ENCODE assay signal across 1 cellular context in genomic region chr13:21458816-21459701, GRCh38.
TF ChIP-seq lines count a peak whose summit lies in the region.

TSS of gene ZDHHC20 (minus strand) at chr13:21459303. CDS start at chr13:21459171, 132 bp downstream.

TF ChIP-seq in H1, 55 proteins besides CTCF, POLR2A, EP300 and RAD21:
- TF ChIP-seq SP2 (IDR thresholded peaks at IDR 0.05; ENCODE audit: low read length) (no peak), KDM5A (IDR thresholded peaks at IDR 0.05; ENCODE audit: low read length) (no peak), USF2 (IDR thresholded peaks at IDR 0.05; ENCODE audit: low read length) (no peak), BRCA1 (IDR thresholded peaks at IDR 0.05; ENCODE audit: low read depth, low read length) (no peak), HDAC6 (IDR thresholded peaks at IDR 0.05; ENCODE audit: low read depth, low read length) (no peak), JUND (IDR thresholded peaks at IDR 0.05; ENCODE audit: low read length) (no peak), TEAD4 (IDR thresholded peaks at IDR 0.05; ENCODE audit: low read depth, low read length) (no peak), FOSL1 (IDR thresholded peaks at IDR 0.05; ENCODE audit: insufficient read depth, low read depth, low read length) (no peak), KDM4A (IDR thresholded peaks at IDR 0.05; ENCODE audit: low read depth, low read length, severe bottlenecking) (peak; percentile 72), SP4 (IDR thresholded peaks at IDR 0.05; ENCODE audit: low read length) (no peak), POU5F1 (IDR thresholded peaks at IDR 0.05; ENCODE audit: low read depth, low read length) (no peak), SAP30 (IDR thresholded peaks at IDR 0.05; ENCODE audit: insufficient read depth, insufficient replicate concordance, low read length) (no peak), EGR1 (IDR thresholded peaks at IDR 0.05; ENCODE audit: borderline replicate concordance, low read depth, low read length) (0 out of 2 replicates have a peak, but pooled peaks have one; percentile 36), GABPA (IDR thresholded peaks at IDR 0.05; ENCODE audit: borderline replicate concordance, insufficient read depth, low read length) (no peak), CREB1 (IDR thresholded peaks at IDR 0.05) (no peak; the same call in 1 of the 2 replicates), MAX (IDR thresholded peaks at IDR 0.05) (peak; percentile 4; the same call in 1 of the 2 replicates), ZNF274 (IDR thresholded peaks at IDR 0.05; ENCODE audit: borderline replicate concordance, extremely low read depth, low read length) (no peak), POLR2AphosphoS5 (IDR thresholded peaks at IDR 0.05; ENCODE audit: low read depth, low read length) (peak; percentile 64), SIRT6 (IDR thresholded peaks at IDR 0.05; ENCODE audit: low read length) (no peak), TCF12 (IDR thresholded peaks at IDR 0.05; ENCODE audit: low read depth, low read length) (no peak), SUZ12 (IDR thresholded peaks at IDR 0.05; ENCODE audit: low read length) (no peak), CBX8 (IDR thresholded peaks at IDR 0.05; ENCODE audit: borderline replicate concordance, low read depth, low read length) (no peak), ATF2 (IDR thresholded peaks at IDR 0.05; ENCODE audit: low read length) (no peak), NANOG (IDR thresholded peaks at IDR 0.05; ENCODE audit: insufficient read depth, low read depth, low read length, poor library complexity, severe bottlenecking) (no peak), NRF1 (IDR thresholded peaks at IDR 0.05; ENCODE audit: low read depth, low read length) (no peak), GTF2F1 (IDR thresholded peaks at IDR 0.05; ENCODE audit: borderline replicate concordance, low read depth, low read length) (no peak), KDM1A (IDR thresholded peaks at IDR 0.05; ENCODE audit: borderline replicate concordance, low read length) (no peak), PHF8 (conservative IDR thresholded peaks at IDR 0.05; ENCODE audit: low read depth, low read length) (peak; percentile 93), TAF1 (IDR thresholded peaks at IDR 0.05; ENCODE audit: low read depth, low read length) (peak; percentile 62), JUN (IDR thresholded peaks at IDR 0.05; ENCODE audit: low read depth, low read length) (no peak), TBP (IDR thresholded peaks at IDR 0.05; ENCODE audit: low read depth, low read length) (peak; percentile 18; the same call in 1 of the 2 replicates), ASH2L (IDR thresholded peaks at IDR 0.05; ENCODE audit: low read length) (no peak), SIN3A (conservative IDR thresholded peaks at IDR 0.05 in 1 of 2, IDR thresholded peaks at IDR 0.05 in 1 of 2; ENCODE audit: low read depth in 1 of 2, low read length in 2 of 2) (peak in 1 of 2 experiments; percentile 54; a peak in 1 of 4 replicates), CTBP2 (IDR thresholded peaks at IDR 0.05; ENCODE audit: borderline replicate concordance, insufficient read depth, insufficient read length, low read length) (no peak), SIX5 (IDR thresholded peaks at IDR 0.05; ENCODE audit: low read depth, low read length) (no peak), CHD2 (IDR thresholded peaks at IDR 0.05; ENCODE audit: low read length) (no peak), SP1 (IDR thresholded peaks at IDR 0.05; ENCODE audit: low read depth, low read length) (peak; percentile 54; the same call in 1 of the 2 replicates), TAF7 (optimal IDR thresholded peaks at IDR 0.05; ENCODE audit: borderline replicate concordance, low read depth, low read length) (peak; percentile 76), BCL11A (IDR thresholded peaks at IDR 0.05; ENCODE audit: low read depth in 2 of 2, low read length in 2 of 2) (no peak), SRF (IDR thresholded peaks at IDR 0.05; ENCODE audit: low read depth, low read length) (no peak), EZH2 (IDR thresholded peaks at IDR 0.05; ENCODE audit: low read depth, low read length, severe bottlenecking) (no peak), BACH1 (IDR thresholded peaks at IDR 0.05; ENCODE audit: low read length) (no peak), RXRA (IDR thresholded peaks at IDR 0.05; ENCODE audit: insufficient read depth, low read depth, low read length) (no peak), HDAC2 (IDR thresholded peaks at IDR 0.05; ENCODE audit: borderline replicate concordance in 1 of 2, low read depth in 2 of 2, low read length in 2 of 2) (no peak), RFX5 (IDR thresholded peaks at IDR 0.05; ENCODE audit: borderline replicate concordance, low read depth, low read length) (no peak), CHD7 (IDR thresholded peaks at IDR 0.05; ENCODE audit: insufficient replicate concordance, low read length) (no peak), ATF3 (IDR thresholded peaks at IDR 0.05; ENCODE audit: insufficient read depth, low read depth, low read length) (no peak), YY1 (IDR thresholded peaks at IDR 0.05; ENCODE audit: low read depth, low read length) (0 out of 2 replicates have a peak, but pooled peaks have one; percentile 53), E2F6 (IDR thresholded peaks at IDR 0.05) (no peak), CHD1 (IDR thresholded peaks at IDR 0.05; ENCODE audit: low read depth, low read length) (no peak), MAFK (IDR thresholded peaks at IDR 0.05; ENCODE audit: low read depth, low read length) (no peak), CBX5 (IDR thresholded peaks at IDR 0.05; ENCODE audit: low read depth, low read length) (no peak), CEBPB (IDR thresholded peaks at IDR 0.05; ENCODE audit: low read depth, low read length) (no peak), RNF2 (IDR thresholded peaks at IDR 0.05; ENCODE audit: borderline replicate concordance, low read depth, low read length, missing control alignments, poor library complexity, severe bottlenecking) (no peak), RBBP5 (IDR thresholded peaks at IDR 0.05; ENCODE audit: borderline replicate concordance, low read depth, low read length) (peak; percentile 76; the same call in 1 of the 2 replicates)
